8 cellular contexts compared by ENCODE assay signal in genomic region chr4:67198757-67199156, GRCh38.
DNase-seq lines count a peak whose midpoint lies in the region; ATAC-seq lines count a peak whose summit lies in the region.

No MANE protein-coding gene starts in this region.

- no peaks in the 10 kb centered on the region for H3K36me3 ChIP-seq in SK-N-MC (ENCODE audit: insufficient read depth, low read length)

- no peak overlapping the region for H3K27ac ChIP-seq in SK-N-MC

- no peak overlapping the region for H3K9ac ChIP-seq in SK-N-MC (ENCODE audit: insufficient read length)

- H3K4me3 ChIP-seq in SK-N-MC: no peak overlapping the region

- H3K9me3 ChIP-seq in SK-N-MC (ENCODE audit: low read depth, low read length): no peaks in the 10 kb centered on the region

- DNase-seq in ELR (ENCODE audit: low read depth) (peak; percentile 51), HPDE6-E6E7 (ENCODE audit: extremely low spot score) (peak; percentile 21), SK-N-MC (ENCODE audit: low read depth, low spot score) (peak; percentile 62), inferior parietal cortex (ENCODE audit: extremely low spot score) (peak; percentile 4), RPMI8226 (no peak)
- no peak for DNase-seq in activated CD4-positive, alpha-beta T cell treated with anti-CD3 and anti-CD28 coated beads, Interleukin-2, amount 50 U/mL, for 4 hours

- ATAC-seq in HG03280 (IDR thresholded peaks at IDR 0.05; ENCODE audit: unreplicated experiment): no peak
- ATAC-seq in HG02981 (IDR thresholded peaks at IDR 0.05; ENCODE audit: unreplicated experiment): no peak

Comparison
In these comparisons a context has a peak if more than half of its experiments do, and no peak if none do; other contexts are left out.
1. DNase-seq: peak in ELR (single experiment), HPDE6-E6E7 (single experiment), SK-N-MC (single experiment) and inferior parietal cortex (single experiment); none in activated CD4-positive, alpha-beta T cell treated with anti-CD3 and anti-CD28 coated beads, Interleukin-2, amount 50 U/mL, for 4 hours (0 of 2) and RPMI8226 (single experiment).